In the genomic region with DNA sequence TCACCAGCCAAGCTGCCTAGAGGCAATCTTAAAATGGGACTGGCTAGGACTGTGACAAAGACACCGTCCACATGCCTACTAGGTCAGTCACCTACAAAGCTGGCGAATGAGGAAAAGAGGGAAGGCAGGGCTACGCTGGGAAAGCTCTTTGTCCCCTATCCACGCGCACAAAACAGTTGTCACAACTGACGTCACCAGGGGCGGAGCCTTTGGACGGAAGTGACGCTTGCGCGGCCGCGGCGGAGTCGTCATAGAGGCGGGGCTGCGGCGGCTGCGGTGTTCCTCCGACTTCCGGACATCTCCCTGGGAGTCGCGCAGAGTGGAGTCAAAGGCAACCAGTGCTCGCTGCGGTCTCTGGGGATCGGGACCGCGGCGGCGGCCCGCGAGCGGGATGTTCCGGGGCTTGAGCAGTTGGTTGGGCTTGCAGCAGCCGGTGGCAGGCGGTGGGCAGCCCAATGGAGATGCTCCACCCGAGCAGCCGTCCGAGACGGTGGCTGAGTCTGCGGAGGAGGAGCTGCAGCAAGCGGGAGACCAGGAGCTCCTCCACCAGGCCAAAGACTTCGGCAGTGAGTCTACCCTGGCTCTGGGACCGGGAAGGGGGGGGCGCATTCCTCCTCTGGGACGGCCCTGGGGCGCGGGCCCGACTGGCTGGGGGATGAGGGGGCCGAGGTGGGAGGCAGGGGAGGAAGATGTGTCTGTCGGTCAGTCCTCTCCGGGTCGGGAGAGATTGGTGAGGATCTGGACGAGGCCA, we compare ENCODE assay signal across 8 cellular contexts. TPM values are rescaled to one million over a fixed set of nuclear protein-coding genes. Genes with fewer than 3 reads are reported as not detected.
DNase-seq lines count a peak whose midpoint lies in the region; ATAC-seq, FAIRE-seq and TF ChIP-seq lines count a peak whose summit lies in the region.

A gene with protein sequence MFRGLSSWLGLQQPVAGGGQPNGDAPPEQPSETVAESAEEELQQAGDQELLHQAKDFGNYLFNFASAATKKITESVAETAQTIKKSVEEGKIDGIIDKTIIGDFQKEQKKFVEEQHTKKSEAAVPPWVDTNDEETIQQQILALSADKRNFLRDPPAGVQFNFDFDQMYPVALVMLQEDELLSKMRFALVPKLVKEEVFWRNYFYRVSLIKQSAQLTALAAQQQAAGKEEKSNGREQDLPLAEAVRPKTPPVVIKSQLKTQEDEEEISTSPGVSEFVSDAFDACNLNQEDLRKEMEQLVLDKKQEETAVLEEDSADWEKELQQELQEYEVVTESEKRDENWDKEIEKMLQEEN (plus strand): TSS at position 279 of the 751 bp plus-strand sequence. CDS start 113 bp downstream, at position 392.

- no peak within 1 kb of the TSS for H2AK5ac ChIP-seq in trophoblast cell (ENCODE audit: low read length)

- H3K4me1 Mint-ChIP-seq in T-cell, result peaks cover 40 to 54% (median 50%) of the 10 kb centered on the region in 3 donors

- H4K91ac ChIP-seq in trophoblast cell (ENCODE audit: low read depth, low read length), result peak within 1 kb of the TSS; percentile 74

- peak within 1 kb of the TSS; percentile 78 for H3K14ac ChIP-seq in trophoblast cell (ENCODE audit: low read length)

- H3K27ac ChIP-seq in adipose tissue (ENCODE audit: low read depth, low read length), result peak within 1 kb of the TSS; percentile 40
- H3K27ac ChIP-seq in trophoblast cell (ENCODE audit: low read depth, low read length), result peak within 1 kb of the TSS; percentile 86
- peak within 1 kb of the TSS; percentile 90 to 97 (median 93) for H3K27ac ChIP-seq in transverse colon

- H3K4me3 ChIP-seq in trophoblast cell (ENCODE audit: low read depth, low read length) (peak within 1 kb of the TSS; percentile 85), transverse colon (peak within 1 kb of the TSS; percentile 59 to 70 (median 65))

- no peak within 1 kb of the TSS for H3K18ac ChIP-seq in trophoblast cell (ENCODE audit: low read length)

- H2BK5ac ChIP-seq in trophoblast cell (ENCODE audit: low read depth, low read length, poor library complexity), result peak within 1 kb of the TSS; percentile 46

- peak within 1 kb of the TSS; percentile 94 for H3K4ac ChIP-seq in trophoblast cell (ENCODE audit: low read depth, low read length)

- peaks cover 0 to 2% of the 10 kb centered on the region in 2 experiments for H3K36me3 ChIP-seq in trophoblast cell (ENCODE audit: control insufficient read depth in 1 of 2, insufficient read depth in 2 of 2, low read length in 2 of 2)
- no peaks in the 10 kb centered on the region for H3K36me3 ChIP-seq in transverse colon

- H3K4me1 ChIP-seq in trophoblast cell (ENCODE audit: control insufficient read depth in 1 of 2, insufficient read depth in 2 of 2, low read length in 2 of 2) (no peaks in the 10 kb centered on the region), transverse colon (peaks cover 8 to 30% (median 13%) of the 10 kb centered on the region in 4 donors)

- CTCF ChIA-PET in T-cell (lab: Charles Lee), result interaction anchor here in 1 of 2 donors (0.6 kb wide), 1 partner anchor 865 kb away, joined by 3 read pairs; a partner anchor contains a TSS

- H2BK120ac ChIP-seq in trophoblast cell (ENCODE audit: insufficient read depth, low read length, poor library complexity), result peak within 1 kb of the TSS; percentile 64

- no peak within 1 kb of the TSS for H2BK12ac ChIP-seq in trophoblast cell (ENCODE audit: low read length)

- H3K4me3 Mint-ChIP-seq in T-cell, result peak within 1 kb of the TSS; percentile 88 to 98 (median 89)

- H3K9me3 ChIP-seq in trophoblast cell (ENCODE audit: insufficient read depth, low read depth, low read length) (no peaks in the 10 kb centered on the region), transverse colon (no peaks in the 10 kb centered on the region)

- H4K12ac ChIP-seq in trophoblast cell (ENCODE audit: low read depth, low read length), result peak within 1 kb of the TSS; percentile 23

- ATAC-seq in HG02840 (IDR thresholded peaks at IDR 0.05; ENCODE audit: low FRiP score, unreplicated experiment), result peak; percentile 97
- ATAC-seq in T-cell (replicated peaks in 1 of 4), result peak; percentile 92 to 96 (median 94)

- FAIRE-seq in GM12891 (lab: Jason Lieb, UNC), result peak; percentile 97

- H3K27me3 Mint-ChIP-seq in T-cell, result no peaks in the 10 kb centered on the region

- intact Hi-C loops in cardiac septum (cut with DNase I), result loop anchor here (2.0 to 10.0 kb wide), 2 partner anchors 67 to 865 kb away; a partner anchor contains a TSS
- intact Hi-C loops in transverse colon (cut with DNase I; ENCODE audit: low total_unique reads), result loop anchor here (5.0 to 10.0 kb wide), 2 partner anchors 65 to 438 kb away; a partner anchor contains a TSS

- peak within 1 kb of the TSS; percentile 94 to 97 for H3K27ac Mint-ChIP-seq in T-cell

- TF ChIP-seq POLR2A in GM12891 (IDR thresholded peaks at IDR 0.05; ENCODE audit: low read depth, low read length) (peak; percentile 83), transverse colon (IDR thresholded peaks at IDR 0.05) (peak; percentile 99)

- H3K36me3 Mint-ChIP-seq in T-cell, result no peaks in the 10 kb centered on the region

- peak within 1 kb of the TSS; percentile 86 for H2AFZ ChIP-seq in trophoblast cell (ENCODE audit: insufficient read depth, low read length, poor library complexity)

- H3K27me3 ChIP-seq in trophoblast cell (ENCODE audit: insufficient read depth, low read length), result no peaks in the 10 kb centered on the region
- H3K27me3 ChIP-seq in transverse colon, result no peaks in the 10 kb centered on the region

- in situ Hi-C loops in transverse colon (cut with MboI; ENCODE audit: low pct_ligation_motif_present in 1 of 4, low pct_unique_long_range_greater_than_20kb in 1 of 4, low sequenced_read_pairs in 3 of 4), result no loop called here

- WGBS in adipose tissue, 3 donors, result 0 to 1% (median 0%) methylated on average over 41 to 54 of the region's 54 CpGs
- no CpG with 5 or more reads among the region's 54 CpGs for WGBS in trophoblast cell (ENCODE audit: extremely low coverage, insufficient coverage, insufficient read length)
- 0% methylated on average over 22 of the region's 54 CpGs; no CpG with 5 or more reads in 1 of the 2 donors for WGBS in transverse colon (ENCODE audit: low coverage in 1 of 2), 2 donors

- peak within 1 kb of the TSS; percentile 86 for H4K8ac ChIP-seq in trophoblast cell (ENCODE audit: low read depth, low read length)

- H3K4me2 ChIP-seq in trophoblast cell (ENCODE audit: low read length), result peak within 1 kb of the TSS; percentile 77

- TF ChIP-seq CTCF in transverse colon (IDR thresholded peaks at IDR 0.05), result no peak

- POLR2A ChIA-PET in T-cell (lab: Charles Lee), result interaction anchor here in 1 of 2 donors (0.5 to 0.6 kb wide), 3 partner anchors 9 to 939 kb away, joined by 3 to 6 read pairs (median 4); no protein-coding TSS in a partner anchor

- peaks cover 3% of the 10 kb centered on the region for H3K79me1 ChIP-seq in trophoblast cell (ENCODE audit: low read length)

- TF ChIP-seq EP300 in transverse colon (IDR thresholded peaks at IDR 0.05; ENCODE audit: low read depth), result peak; percentile 24

- DNase-seq in GM12891 (ENCODE audit: insufficient read length, low spot score), result peak; percentile 53
- DNase-seq in NCI-H1436 treated with DMSO at 0.1 percent for 48 hours (lab: John Stamatoyannopoulos, UW), result peak; percentile 51
- peak; percentile 81 to 99 (median 92) for DNase-seq in T-cell
- DNase-seq in cardiac septum (ENCODE audit: low spot score), result peak; percentile 99
- DNase-seq in trophoblast cell, result peak; percentile 96 to 99
- DNase-seq in transverse colon, result peak; percentile 99

- no peak within 1 kb of the TSS for H3K23ac ChIP-seq in trophoblast cell (ENCODE audit: low read length)

- H3K79me2 ChIP-seq in trophoblast cell (ENCODE audit: control insufficient read depth, insufficient read depth, low read length, poor library complexity), result peaks cover 2% of the 10 kb centered on the region

- H3K9ac ChIP-seq in trophoblast cell (ENCODE audit: low read length), result peak within 1 kb of the TSS; percentile 91

- no peaks in the 10 kb centered on the region for H3K9me3 Mint-ChIP-seq in T-cell

TF ChIP-seq in GM12891, 5 proteins besides CTCF, POLR2A, EP300 and RAD21:
- TF ChIP-seq POU2F2 (IDR thresholded peaks at IDR 0.05; ENCODE audit: low read depth, low read length) (no peak), POLR2AphosphoS5 (IDR thresholded peaks at IDR 0.05; ENCODE audit: low read depth, low read length) (peak; percentile 88), SPI1 (IDR thresholded peaks at IDR 0.05; ENCODE audit: low read depth, low read length) (peak; percentile 30; the same call in 1 of the 2 replicates), PAX5 (IDR thresholded peaks at IDR 0.05; ENCODE audit: insufficient read depth, low read length, severe bottlenecking) (no peak), TAF1 (IDR thresholded peaks at IDR 0.05; ENCODE audit: low read depth, low read length) (peak; percentile 83)

RNA-seq across cellular contexts. Expression of the gene that starts here (rescaled TPM):
- 7.2 TPM for polyA plus RNA-seq in GM12891 (2012; ENCODE audit: low read depth, missing spikeins)
- total RNA-seq in T-cell, result 10 to 100 TPM; 12.5 to 53.2 (median 19.3) TPM
- 10 to 100 TPM in 2 of 3 donors, 1 to 10 TPM in 1; 5.7 to 17.0 (median 13.6) TPM for polyA plus RNA-seq in adipose tissue
- 21.0 TPM for total RNA-seq in cardiac septum
- polyA plus RNA-seq in trophoblast cell (2013), result 19.0 and 19.3 TPM in 2 replicates
- 10 to 100 TPM; 25.3 to 34.1 (median 31.9) TPM for total RNA-seq in transverse colon

Comparison
In these comparisons a context has a peak if more than half of its experiments do, and no peak if none do; other contexts are left out.
1. Peak in every context shown above with its lines: DNase-seq, ATAC-seq, H3K4me3 ChIP-seq and H3K27ac ChIP-seq.
2. H3K27ac ChIP-seq: peak in every context shown above with its lines; median percentile 93 in transverse colon; 86 in trophoblast cell; 40 in adipose tissue.